In the genomic region with DNA sequence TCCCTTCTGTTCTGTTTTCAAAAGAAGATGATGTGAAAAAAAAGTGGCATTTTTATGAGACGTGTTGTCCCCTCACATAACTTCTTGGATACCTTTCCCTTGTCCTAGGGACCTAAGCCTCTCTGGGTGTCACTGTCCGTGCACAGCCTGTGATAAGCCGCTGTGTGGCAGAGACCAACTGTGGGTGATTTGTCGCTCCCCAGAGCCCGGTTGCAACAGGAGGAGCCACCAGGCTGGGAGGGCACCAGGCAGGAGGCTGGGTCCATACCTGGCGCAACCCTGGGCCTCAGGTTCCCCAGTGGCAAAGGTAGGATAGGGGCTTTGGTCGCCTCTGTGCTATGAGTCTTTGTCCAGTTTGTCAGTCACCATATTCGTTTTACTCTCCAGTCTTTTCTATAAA, we compare ENCODE assay signal across 27 cellular contexts.
DNase-seq lines count a peak whose midpoint lies in the region; ATAC-seq, FAIRE-seq and TF ChIP-seq lines count a peak whose summit lies in the region.
"Had no signal": no experiment of that assay in that cellular context is flagged by ENCODE, and none has a peak within 500 bp of the region (broad histone marks: within the 10 kb centered on the region; RNA-seq: fewer than 3 reads in every experiment).

No MANE protein-coding gene starts in this region.

- no peak for FAIRE-seq in H1 (lab: Jason Lieb, UNC)
- FAIRE-seq: A204.1, GM12878 had no signal

- H4K20me1 ChIP-seq in PC-3 (ENCODE audit: low read length) (peaks cover 30% of the 10 kb centered on the region; the same call in 1 of the 2 replicates), H1 (replicated peaks in 1 of 2; ENCODE audit: control insufficient read depth in 1 of 2, insufficient read depth in 2 of 2, low read length in 2 of 2) (peaks cover 4 to 15% of the 10 kb centered on the region in 2 experiments), neural progenitor cell (ENCODE audit: low read depth) (peaks cover 71% of the 10 kb centered on the region)

- no peak overlapping the region for H2BK120ac ChIP-seq in H1 (replicated peaks; ENCODE audit: low read depth, low read length)

- H4K91ac ChIP-seq in H1 (replicated peaks; ENCODE audit: insufficient read length, low read length) = no peak overlapping the region

- no peaks in the 10 kb centered on the region for H3K23me2 ChIP-seq in H1 (ENCODE audit: low read depth, low read length)

- no peak overlapping the region for H2BK5ac ChIP-seq in H1 (ENCODE audit: low read depth, low read length)

- no TSS peak for BruUV-seq in PC-3 (replicated peaks; lab: Mats Ljungman, UMichigan)

- H3K36me3 ChIP-seq in PC-3 (ENCODE audit: low read depth, low read length) (no peaks in the 10 kb centered on the region), H1 (ENCODE audit: control insufficient read depth in 2 of 4, insufficient read depth in 4 of 4, low read length in 3 of 4) (no peaks in the 10 kb centered on the region), neural progenitor cell (no peaks in the 10 kb centered on the region)
- H3K36me3 ChIP-seq: SJSA1 had no signal

- no peak overlapping the region for H3K4me3 Mint-ChIP-seq in neural progenitor cell
- no peak overlapping the region for H3K4me3 Mint-ChIP-seq in HFFc6
- H3K4me3 Mint-ChIP-seq: CD4-positive, alpha-beta memory T cell had no signal

- H3K14ac ChIP-seq in H1 (ENCODE audit: insufficient read length) = no peak overlapping the region

- no peak overlapping the region for H2AFZ ChIP-seq in PC-3 (ENCODE audit: low read length)
- H2AFZ ChIP-seq in H1 (ENCODE audit: low read length) = no peak overlapping the region
- H2AFZ ChIP-seq in neural progenitor cell (replicated peaks) = no peak overlapping the region

- peak overlapping the region; percentile 10; the same call in 1 of the 2 replicates for H2BK15ac ChIP-seq in H1 (ENCODE audit: low read length)

- H3K27ac ChIP-seq in PC-3 (ENCODE audit: low read length) (no peak overlapping the region), H1 (ENCODE audit: low read depth, low read length) (no peak overlapping the region), neural progenitor cell (no peak overlapping the region)
- H3K27ac ChIP-seq: SJSA1 had no signal

- no peak overlapping the region for H3K56ac ChIP-seq in H1 (replicated peaks; ENCODE audit: insufficient read length, low read depth, low read length)

- POLR2A ChIA-PET in PC-3 (lab: Charles Lee; ENCODE audit: unreplicated experiment) = no interaction called here
- POLR2A ChIA-PET in H1 (lab: Charles Lee; ENCODE audit: partially characterized antibody) = no interaction called here

- no peak overlapping the region for H3K23ac ChIP-seq in H1 (ENCODE audit: insufficient read length)

- H3K4ac ChIP-seq in H1 (replicated peaks; ENCODE audit: insufficient read length, low read depth, low read length) = no peak overlapping the region

- CTCF ChIA-PET in PC-3 (lab: Charles Lee) (no interaction called here), H1 (lab: Charles Lee; ENCODE audit: partially characterized antibody) (interaction anchor here (1.1 to 7.2 kb wide), 2 partner anchors 11 to 18 kb away, joined by 3 to 49 read pairs; no protein-coding TSS in a partner anchor)

- H3K4me3 ChIP-seq in PC-3 (ENCODE audit: low read length) = no peak overlapping the region
- H3K4me3 ChIP-seq in H1 (ENCODE audit: extremely low read depth in 1 of 4, insufficient read depth in 2 of 4, low read depth in 3 of 4, low read length in 4 of 4) = no peak overlapping the region
- H3K4me3 ChIP-seq in neural progenitor cell = no peak overlapping the region
- H3K4me3 ChIP-seq: GM12878, SJSA1 had no signal

- no peak overlapping the region for H4K5ac ChIP-seq in H1 (ENCODE audit: insufficient read length, low read depth, low read length)

- no peaks in the 10 kb centered on the region for H3K9me3 ChIP-seq in PC-3 (ENCODE audit: low read length)
- no peaks in the 10 kb centered on the region; a peak in 2 of 4 replicates for H3K9me3 ChIP-seq in H1 (ENCODE audit: insufficient read depth in 2 of 2, low read depth in 1 of 2, low read length in 1 of 2)
- H3K9me3 ChIP-seq in neural progenitor cell (ENCODE audit: low read depth) = no peaks in the 10 kb centered on the region
- H3K9me3 ChIP-seq: SJSA1 had no signal

- intact Hi-C loops in PC-3 (cut with micrococcal nuclease) = no loop called here

- no peak overlapping the region for H4K8ac ChIP-seq in H1 (ENCODE audit: extremely low read depth, insufficient read depth, low read length)

- peaks cover 6% of the 10 kb centered on the region for H3K4me1 ChIP-seq in PC-3 (ENCODE audit: insufficient read depth, low read length)
- H3K4me1 ChIP-seq in H1 (replicated peaks in 1 of 4; ENCODE audit: control insufficient read depth in 3 of 4, insufficient read depth in 4 of 4, low read length in 3 of 4) = peaks cover 3 to 34% (median 15%) of the 10 kb centered on the region in 4 experiments
- H3K4me1 ChIP-seq in neural progenitor cell = peaks cover 51% of the 10 kb centered on the region

- H3K79me2 ChIP-seq in PC-3 (ENCODE audit: low read length) (peaks cover 95% of the 10 kb centered on the region), H1 (ENCODE audit: control insufficient read depth in 1 of 2, insufficient read depth in 2 of 2, low read length in 2 of 2) (peaks cover 0 to 76% of the 10 kb centered on the region in 2 experiments), neural progenitor cell (ENCODE audit: low read depth) (peaks cover 93% of the 10 kb centered on the region)

- no peak for DNase-seq in PC-3
- DNase-seq in H1 (ENCODE audit: low read depth in 1 of 2, low spot score in 2 of 2) = no peak
- DNase-seq in neural progenitor cell (ENCODE audit: low spot score) = no peak
- no peak for DNase-seq in activated CD8-positive, alpha-beta memory T cell treated with anti-CD3 and anti-CD28 coated beads for 24 hours
- no peak for DNase-seq in HFFc6
- DNase-seq in AG08396 (ENCODE audit: low spot score) = no peak
- DNase-seq: AML-193; CD4-positive, alpha-beta memory T cell; COR-L47; DMS79; EL; GDM1; KBM-7; MV-4-11; NCI-H1105 treated with DMSO at 0.1 percent for 48 hours; NCI-H146; NCI-H1930; NCI-H446; NCI-H524 treated with DMSO at 0.1 percent for 48 hours; NCI-H774; NK-92 treated with Interleukin-12 subunit alpha and Interleukin-12 subunit beta, amount 100 ng/mL, for 24 hours; Right ventricle myocardium superior; RPMI8226 had no signal

- no peak for TF ChIP-seq CTCF in PC-3 (conservative IDR thresholded peaks at IDR 0.05; ENCODE audit: low read depth, low read length)
- no peak for TF ChIP-seq CTCF in H1 (IDR thresholded peaks at IDR 0.05; ENCODE audit: control extremely low read depth in 1 of 3, insufficient read depth in 1 of 3, low read depth in 1 of 3, low read length in 3 of 3)
- TF ChIP-seq CTCF in neural progenitor cell (IDR thresholded peaks at IDR 0.05) = no peak
- TF ChIP-seq CTCF in HFFc6 (IDR thresholded peaks at IDR 0.05) = no peak

- H3K18ac ChIP-seq in H1 (ENCODE audit: extremely low read depth, low read length) = no peak overlapping the region

- H3K4me2 ChIP-seq in PC-3 (ENCODE audit: low read length) (no peak overlapping the region), H1 (ENCODE audit: insufficient read depth in 1 of 2, low read depth in 2 of 2, low read length in 2 of 2) (no peak overlapping the region), neural progenitor cell (no peak overlapping the region)

- no peak overlapping the region; the same call in 1 of the 2 replicates for H2AK5ac ChIP-seq in H1 (ENCODE audit: low read depth, low read length)

- H3K9ac ChIP-seq in PC-3 (ENCODE audit: low read length) = no peak overlapping the region
- H3K9ac ChIP-seq in H1 (replicated peaks in 1 of 4; ENCODE audit: extremely low read depth in 1 of 4, low read depth in 3 of 4, low read length in 3 of 4) = no peak overlapping the region
- H3K9ac ChIP-seq in neural progenitor cell = no peak overlapping the region

- H3K27me3 Mint-ChIP-seq in neural progenitor cell (ENCODE audit: insufficient read depth, low read depth) (peaks cover 3% of the 10 kb centered on the region), HFFc6 (ENCODE audit: insufficient read depth) (no peaks in the 10 kb centered on the region)

- peaks cover 3% of the 10 kb centered on the region for H3K36me3 Mint-ChIP-seq in neural progenitor cell
- no peaks in the 10 kb centered on the region for H3K36me3 Mint-ChIP-seq in HFFc6 (ENCODE audit: low read depth)
- H3K36me3 Mint-ChIP-seq: CD4-positive, alpha-beta memory T cell had no signal

- TF ChIP-seq EP300 in H1 (IDR thresholded peaks at IDR 0.05; ENCODE audit: borderline replicate concordance in 1 of 2, low read depth in 2 of 2, low read length in 2 of 2) = no peak

- H3K79me1 ChIP-seq in H1 (ENCODE audit: low read depth, low read length) = peaks cover 14% of the 10 kb centered on the region

- 76% methylated on average over 8 of the region's 8 CpGs; no CpG with 5 or more reads in 1 of the 2 experiments for WGBS in H1 (ENCODE audit: extremely low coverage in 1 of 2, insufficient coverage in 1 of 2, insufficient read length in 1 of 2, insufficient replicate concordance in 2 of 2, low coverage in 1 of 2, low lambda C conversion rate in 2 of 2, missing lambda C conversion rate in 1 of 2), 2 experiments

- H3F3A ChIP-seq in PC-3 (ENCODE audit: low read length, unreplicated experiment) = no peaks in the 10 kb centered on the region
- peaks cover 24% of the 10 kb centered on the region for H3F3A ChIP-seq in neural progenitor cell (ENCODE audit: low read depth)

- no peak for TF ChIP-seq POLR2A in H1 (IDR thresholded peaks at IDR 0.05; ENCODE audit: control extremely low read depth in 1 of 2, low read depth in 2 of 2, low read length in 2 of 2)

- no peak overlapping the region for H2BK12ac ChIP-seq in H1 (ENCODE audit: low read depth, low read length)

- no peak for TF ChIP-seq RAD21 in H1 (IDR thresholded peaks at IDR 0.05 in 1 of 2, conservative IDR thresholded peaks at IDR 0.05 in 1 of 2; ENCODE audit: low read depth in 2 of 2, low read length in 2 of 2)

- H3K9me3 Mint-ChIP-seq in neural progenitor cell (no peaks in the 10 kb centered on the region), HFFc6 (no peaks in the 10 kb centered on the region)

- H3K9me2 ChIP-seq in PC-3 (replicated peaks; ENCODE audit: low read length) = no peaks in the 10 kb centered on the region

- ATAC-seq in PC-3 (peak; percentile 23), GM19324 (IDR thresholded peaks at IDR 0.05; ENCODE audit: low FRiP score, unreplicated experiment) (no peak)
- ATAC-seq: GM12878 had no signal

- H2BK20ac ChIP-seq in H1 (ENCODE audit: low read length) = no peak overlapping the region

- H3K4me1 Mint-ChIP-seq in neural progenitor cell = peaks cover 49% of the 10 kb centered on the region
- peaks cover under 1% of the 10 kb centered on the region; the same call in 1 of the 2 replicates for H3K4me1 Mint-ChIP-seq in HFFc6 (ENCODE audit: low read depth)
- H3K4me1 Mint-ChIP-seq: CD4-positive, alpha-beta memory T cell had no signal

- H3K27ac Mint-ChIP-seq in neural progenitor cell = peak overlapping the region; percentile 16
- no peak overlapping the region for H3K27ac Mint-ChIP-seq in HFFc6
- H3K27ac Mint-ChIP-seq: CD4-positive, alpha-beta memory T cell had no signal

- H3K27me3 ChIP-seq in PC-3 (ENCODE audit: low read length) (no peaks in the 10 kb centered on the region), H1 (replicated peaks in 1 of 4; ENCODE audit: control insufficient read depth in 3 of 4, extremely low read depth in 1 of 4, insufficient read depth in 3 of 4, low read length in 3 of 4) (no peaks in the 10 kb centered on the region), neural progenitor cell (no peaks in the 10 kb centered on the region)
- H3K27me3 ChIP-seq: SJSA1 had no signal

TF ChIP-seq in H1, 55 proteins besides CTCF, POLR2A, EP300 and RAD21 (continues in another document):
- no peak for TF ChIP-seq JUN (IDR thresholded peaks at IDR 0.05; ENCODE audit: low read depth, low read length)
